ENCODE assay signal across 8 cellular contexts in the genomic region with DNA sequence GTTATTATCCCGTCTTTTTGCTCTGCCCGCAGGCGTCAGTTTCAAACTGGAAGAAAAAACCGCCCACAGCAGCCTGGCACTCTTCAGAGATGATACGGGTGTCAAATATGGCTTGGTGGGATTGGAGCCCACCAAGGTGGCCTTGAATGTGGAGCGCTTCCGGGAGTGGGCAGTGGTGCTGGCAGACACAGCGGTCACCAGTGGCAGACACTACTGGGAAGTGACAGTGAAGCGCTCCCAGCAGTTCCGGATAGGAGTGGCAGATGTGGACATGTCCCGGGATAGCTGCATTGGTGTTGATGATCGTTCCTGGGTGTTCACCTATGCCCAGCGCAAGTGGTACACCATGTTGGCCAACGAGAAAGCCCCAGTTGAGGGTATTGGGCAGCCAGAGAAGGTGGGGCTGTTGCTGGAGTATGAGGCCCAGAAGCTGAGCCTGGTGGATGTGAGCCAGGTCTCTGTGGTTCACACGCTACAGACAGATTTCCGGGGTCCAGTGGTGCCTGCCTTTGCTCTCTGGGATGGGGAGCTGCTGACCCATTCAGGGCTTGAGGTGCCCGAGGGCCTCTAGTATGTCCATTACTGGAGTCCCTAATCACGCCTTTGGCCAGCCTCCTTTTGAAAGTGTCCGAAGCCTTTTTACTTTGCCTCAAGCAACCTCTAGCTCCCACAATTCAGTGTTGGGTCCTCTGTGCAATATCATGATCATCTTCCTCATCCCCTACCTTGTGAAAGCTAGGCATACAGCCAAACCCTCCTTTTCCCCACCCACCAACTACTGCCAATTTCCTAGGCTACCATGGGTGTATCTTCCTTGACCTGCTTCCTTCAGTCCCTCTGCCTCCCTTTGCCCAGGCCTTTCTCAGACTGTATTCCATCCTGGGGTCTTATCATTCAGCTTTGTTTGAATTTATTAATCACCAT. TPM values are rescaled to one million over a fixed set of nuclear protein-coding genes. Genes with fewer than 3 reads are reported as not detected.
DNase-seq lines count a peak whose midpoint lies in the region; ATAC-seq and TF ChIP-seq lines count a peak whose summit lies in the region.

No MANE protein-coding gene starts in this region.

- CTCF ChIA-PET in AG04450 (lab: Charles Lee), result interaction anchor here (1.2 kb wide), 1 partner anchor 167 kb away, joined by 4 read pairs; no protein-coding TSS in a partner anchor

- H2AFZ ChIP-seq in parathyroid adenoma, result peak overlapping the region; percentile 89

- TF ChIP-seq CTCF in AG04450 (IDR thresholded peaks at IDR 0.05; ENCODE audit: low read depth, low read length) (no peak), WI38 (IDR thresholded peaks at IDR 0.05; ENCODE audit: low read depth, low read length) (no peak), fibroblast of villous mesenchyme (IDR thresholded peaks at IDR 0.05; ENCODE audit: insufficient read depth, low read depth, low read length) (no peak), parathyroid adenoma (IDR thresholded peaks at IDR 0.05) (no peak)

- no peaks in the 10 kb centered on the region for H3K9me3 ChIP-seq in AG04450 (ENCODE audit: control insufficient read depth, insufficient read depth, low read length)
- no peaks in the 10 kb centered on the region for H3K9me3 ChIP-seq in parathyroid adenoma (ENCODE audit: control insufficient read depth, low read length)

- ATAC-seq in GM19455 (IDR thresholded peaks at IDR 0.05; ENCODE audit: unreplicated experiment), result no peak
- ATAC-seq in GM18520 (IDR thresholded peaks at IDR 0.05; ENCODE audit: unreplicated experiment), result no peak

- H3K27ac ChIP-seq in AG04450 (ENCODE audit: low read depth, low read length), result no peak overlapping the region
- H3K27ac ChIP-seq in parathyroid adenoma, result peak overlapping the region; percentile 79

- H3K4me1 ChIP-seq in parathyroid adenoma, result no peaks in the 10 kb centered on the region

- no peak for DNase-seq in AG04450 (ENCODE audit: low read depth, low spot score)
- no peak for DNase-seq in H7
- no peak for DNase-seq in fibroblast of villous mesenchyme (ENCODE audit: low read depth)
- DNase-seq in DMS79 treated with DMSO at 0.1 percent for 48 hours (lab: John Stamatoyannopoulos, UW), result no peak

- H3K27me3 ChIP-seq in AG04450 (ENCODE audit: control insufficient read depth, insufficient read depth, low read length) (no peaks in the 10 kb centered on the region), H7 (ENCODE audit: control insufficient read depth, insufficient read depth, low read length) (no peaks in the 10 kb centered on the region), parathyroid adenoma (ENCODE audit: control insufficient read depth, insufficient read depth, low read length) (no peaks in the 10 kb centered on the region)

- peaks cover 19% of the 10 kb centered on the region for H3K36me3 ChIP-seq in H7 (replicated peaks; ENCODE audit: control insufficient read depth, insufficient read depth, low read length)
- no peaks in the 10 kb centered on the region for H3K36me3 ChIP-seq in parathyroid adenoma (ENCODE audit: control insufficient read depth, insufficient read depth, low read length)

- H3K4me2 ChIP-seq in parathyroid adenoma (ENCODE audit: low read length), result peak overlapping the region; percentile 91

- H3K4me3 ChIP-seq in AG04450 (ENCODE audit: low read depth, low read length) (peak overlapping the region; percentile 93), H7 (ENCODE audit: insufficient read depth, low read depth, low read length) (peak overlapping the region; percentile 69), WI38 (ENCODE audit: low read depth, low read length) (peak overlapping the region; percentile 100), fibroblast of villous mesenchyme (ENCODE audit: low read depth, low read length) (peak overlapping the region; percentile 95), parathyroid adenoma (ENCODE audit: low read depth, low read length) (peak overlapping the region; percentile 89)

- no peaks in the 10 kb centered on the region for H3K79me2 ChIP-seq in parathyroid adenoma

- H3K9ac ChIP-seq in parathyroid adenoma, result no peak overlapping the region

- POLR2A ChIA-PET in AG04450 (lab: Yijun Ruan, JAX), result interaction anchor here (0.6 kb wide), 1 partner anchor 589 kb away, joined by 3 read pairs; no protein-coding TSS in a partner anchor

RNA-seq across cellular contexts. Expression of gene SPRYD4, which starts 0.9 kb away (rescaled TPM):
- polyA plus RNA-seq in AG04450 (2011; rRNA removed), result 2.0 TPM in 2 replicates
- 2.4 and 2.7 TPM in 2 replicates for polyA minus RNA-seq in AG04450 (2011; rRNA and poly(A)+ RNA removed)
- 2.3 TPM in 2 replicates for total RNA-seq in H7 (2014; rRNA removed; shearing (Covaris generic))
- 2.3 and 3.0 TPM in 2 replicates for total RNA-seq in fibroblast of villous mesenchyme

RNA-seq across cellular contexts. Expression of gene MIP, which starts 14.8 kb away (rescaled TPM):
- polyA plus RNA-seq in AG04450 (2011; rRNA removed), result not detected in 2 replicates
- not detected in 2 replicates for polyA minus RNA-seq in AG04450 (2011; rRNA and poly(A)+ RNA removed)
- total RNA-seq in H7 (2014; rRNA removed; shearing (Covaris generic)), result not detected in 2 replicates
- not detected in 2 replicates for total RNA-seq in fibroblast of villous mesenchyme

RNA-seq across cellular contexts. Expression of gene GLS2, which starts 18.7 kb away (rescaled TPM):
- polyA plus RNA-seq in AG04450 (2011; rRNA removed), result 0.10 and 0.12 TPM in 2 replicates
- 0.09 TPM in 1 of 2 replicates, not detected in the other for polyA minus RNA-seq in AG04450 (2011; rRNA and poly(A)+ RNA removed)
- 2.2 and 5.5 TPM in 2 replicates for total RNA-seq in H7 (2014; rRNA removed; shearing (Covaris generic))
- total RNA-seq in fibroblast of villous mesenchyme, result under 0.01 TPM in 1 of 2 replicates, not detected in the other

RNA-seq across cellular contexts. Expression of gene TIMELESS, which starts 20.0 kb away (rescaled TPM):
- polyA plus RNA-seq in AG04450 (2011; rRNA removed), result 2.0 and 3.3 TPM in 2 replicates
- 3.3 and 3.7 TPM in 2 replicates for polyA minus RNA-seq in AG04450 (2011; rRNA and poly(A)+ RNA removed)
- 13.3 and 15.7 TPM in 2 replicates for total RNA-seq in H7 (2014; rRNA removed; shearing (Covaris generic))
- 7.1 and 7.8 TPM in 2 replicates for total RNA-seq in fibroblast of villous mesenchyme

RNA-seq across cellular contexts. Expression of gene RBMS2, which starts 52.4 kb away (rescaled TPM):
- 96.4 and 117 TPM in 2 replicates for polyA plus RNA-seq in AG04450 (2011; rRNA removed)
- polyA minus RNA-seq in AG04450 (2011; rRNA and poly(A)+ RNA removed), result 172 and 208 TPM in 2 replicates
- 6.1 and 8.5 TPM in 2 replicates for total RNA-seq in H7 (2014; rRNA removed; shearing (Covaris generic))
- total RNA-seq in fibroblast of villous mesenchyme, result 21.9 and 32.8 TPM in 2 replicates
